ENCODE assay signal across 8 cellular contexts in genomic region chr15:51759557-51760070, GRCh38. TPM values are rescaled to one million over a fixed set of nuclear protein-coding genes. Genes with fewer than 3 reads are reported as not detected.
DNase-seq lines count a peak whose midpoint lies in the region; ATAC-seq lines count a peak whose summit lies in the region.

No MANE protein-coding gene starts in this region.

- H3K9me3 Mint-ChIP-seq in stimulated activated naive B cell treated with anti-CD40 and anti-IgM and Interleukin-4, amounts not matched to agents 10 μg/mL and 1 μg/mL and 100 μg/mL, for 72 hours = no peaks in the 10 kb centered on the region

- intact Hi-C loops in left colon (cut with DNase I, micrococcal nuclease) = no loop called here

- H3K27ac ChIP-seq in BLaER1 treated with 17β-estradiol and CSF1 and Interleukin-3, amounts not matched to agents 10 nM and 100 nM = no peak overlapping the region

- H3K27me3 ChIP-seq in BLaER1 treated with 17β-estradiol and CSF1 and Interleukin-3, amounts not matched to agents 10 nM and 100 nM = no peaks in the 10 kb centered on the region
- H3K27me3 ChIP-seq in adipocyte (replicated peaks; ENCODE audit: control insufficient read depth, insufficient read depth, low read length) = no peaks in the 10 kb centered on the region

- H3K4me1 Mint-ChIP-seq in stimulated activated naive B cell treated with anti-CD40 and anti-IgM and Interleukin-4, amounts not matched to agents 10 μg/mL and 1 μg/mL and 100 μg/mL, for 72 hours = peaks cover 9 to 14% of the 10 kb centered on the region in 2 donors

- no peak overlapping the region for H3K4me3 ChIP-seq in BLaER1 treated with 17β-estradiol and CSF1 and Interleukin-3, amounts not matched to agents 10 nM and 100 nM
- H3K4me3 ChIP-seq in adipocyte (ENCODE audit: low read length) = no peak overlapping the region

- H4K20me1 ChIP-seq in BLaER1 treated with 17β-estradiol and CSF1 and Interleukin-3, amounts not matched to agents 10 nM and 100 nM = peaks cover 0 to 35% (median 0%) of the 10 kb centered on the region in 11 experiments; a peak in 2 of 22 replicates

- H3K27ac Mint-ChIP-seq in stimulated activated naive B cell treated with anti-CD40 and anti-IgM and Interleukin-4, amounts not matched to agents 10 μg/mL and 1 μg/mL and 100 μg/mL, for 72 hours = no peak overlapping the region

- no peaks in the 10 kb centered on the region for H3K36me3 Mint-ChIP-seq in stimulated activated naive B cell treated with anti-CD40 and anti-IgM and Interleukin-4, amounts not matched to agents 10 μg/mL and 1 μg/mL and 100 μg/mL, for 72 hours

- no peak overlapping the region for H3K4me3 Mint-ChIP-seq in stimulated activated naive B cell treated with anti-CD40 and anti-IgM and Interleukin-4, amounts not matched to agents 10 μg/mL and 1 μg/mL and 100 μg/mL, for 72 hours

- DNase-seq in HS-27A (ENCODE audit: low read depth) = peak; percentile 79
- DNase-seq in adipocyte (ENCODE audit: low read depth) = peak; percentile 95
- peak; percentile 25 to 57 for DNase-seq in left colon
- DNase-seq in NCI-H187 treated with DMSO at 0.1 percent for 48 hours (lab: John Stamatoyannopoulos, UW) = no peak
- no peak for DNase-seq in A172 (ENCODE audit: low spot score)
- no peak for DNase-seq in stimulated activated naive B cell treated with anti-CD40 and anti-IgM and Interleukin-4, amounts not matched to agents 10 μg/mL and 1 μg/mL and 100 μg/mL, for 72 hours
- DNase-seq in T-helper 1 cell = no peak

- H3K9me3 ChIP-seq in BLaER1 treated with 17β-estradiol and CSF1 and Interleukin-3, amounts not matched to agents 10 nM and 100 nM (replicated peaks in 1 of 11) = peaks cover 0 to 12% (median 0%) of the 10 kb centered on the region in 11 experiments; a peak in 8 of 22 replicates
- no peaks in the 10 kb centered on the region for H3K9me3 ChIP-seq in adipocyte (ENCODE audit: control insufficient read depth, low read length)

- H3K4me1 ChIP-seq in BLaER1 treated with 17β-estradiol and CSF1 and Interleukin-3, amounts not matched to agents 10 nM and 100 nM = peaks cover 16 to 66% (median 48%) of the 10 kb centered on the region in 10 experiments
- H3K4me1 ChIP-seq in adipocyte (ENCODE audit: control insufficient read depth, insufficient read depth, low read length) = peaks cover 17% of the 10 kb centered on the region

- H3K27me3 Mint-ChIP-seq in stimulated activated naive B cell treated with anti-CD40 and anti-IgM and Interleukin-4, amounts not matched to agents 10 μg/mL and 1 μg/mL and 100 μg/mL, for 72 hours = peaks cover 0 to 8% of the 10 kb centered on the region in 2 donors

- no peak overlapping the region for H3K9ac ChIP-seq in BLaER1 treated with 17β-estradiol and CSF1 and Interleukin-3, amounts not matched to agents 10 nM and 100 nM
- H3K9ac ChIP-seq in adipocyte (ENCODE audit: low read length) = no peak overlapping the region

- peak overlapping the region in 6 of 11 experiments; percentile 23 to 94 (median 37); a peak in 11 of 22 replicates for H3K4me2 ChIP-seq in BLaER1 treated with 17β-estradiol and CSF1 and Interleukin-3, amounts not matched to agents 10 nM and 100 nM

- peaks cover 0 to 8% (median 0%) of the 10 kb centered on the region in 11 experiments; a peak in 3 of 22 replicates for H3K36me3 ChIP-seq in BLaER1 treated with 17β-estradiol and CSF1 and Interleukin-3, amounts not matched to agents 10 nM and 100 nM
- H3K36me3 ChIP-seq in adipocyte (ENCODE audit: control insufficient read depth, insufficient read depth, low read length, severe bottlenecking) = no peaks in the 10 kb centered on the region

- no peak for ATAC-seq in left colon
- ATAC-seq in stimulated activated naive B cell treated with anti-CD40 and anti-IgM and Interleukin-4, amounts not matched to agents 10 μg/mL and 1 μg/mL and 100 μg/mL, for 72 hours (replicated peaks) = no peak

RNA-seq across cellular contexts. Expression of gene TMOD2, which starts 8.2 kb away (rescaled TPM):
- 1 to 10 TPM; 3.0 to 7.5 TPM for total RNA-seq in left colon
- 7.0 and 7.9 TPM in 2 replicates for total RNA-seq in A172 (2014; rRNA removed; shearing (Covaris generic))

RNA-seq across cellular contexts. Expression of gene LYSMD2, which starts 22.2 kb away (rescaled TPM):
- total RNA-seq in left colon = 1 to 10 TPM; 6.6 to 7.3 TPM
- 25.9 and 27.3 TPM in 2 replicates for total RNA-seq in A172 (2014; rRNA removed; shearing (Covaris generic))

Comparison
In these comparisons a context has a peak if more than half of its experiments do, and no peak if none do; other contexts are left out.
1. DNase-seq: peak in HS-27A (single experiment), adipocyte (single experiment) and left colon (2 of 2); none in NCI-H187 treated with DMSO at 0.1 percent for 48 hours (single experiment), A172 (single experiment), stimulated activated naive B cell treated with anti-CD40 and anti-IgM and Interleukin-4, amounts not matched to agents 10 μg/mL and 1 μg/mL and 100 μg/mL, for 72 hours (single experiment) and T-helper 1 cell (0 of 5).